In genomic region chr10:29183304-29183918, GRCh38 we compare ENCODE assay signal across 2 cellular contexts.
TF ChIP-seq lines count a peak whose summit lies in the region.

No MANE protein-coding gene starts in this region.

TF ChIP-seq in WTC11, 78 proteins besides CTCF, POLR2A, EP300 and RAD21 (continued from another document):
- TF ChIP-seq KAT7 (CRISPR knock-in tag; IDR thresholded peaks at IDR 0.05; ENCODE audit: borderline replicate concordance) = no peak
- TF ChIP-seq TP53 (CRISPR knock-in tag; IDR thresholded peaks at IDR 0.05) = no peak
- TF ChIP-seq JAZF1 (CRISPR knock-in tag; IDR thresholded peaks at IDR 0.05) = no peak
- no peak for TF ChIP-seq ERG (CRISPR knock-in tag; IDR thresholded peaks at IDR 0.05)
- no peak for TF ChIP-seq ZNF317 (CRISPR knock-in tag; IDR thresholded peaks at IDR 0.05; ENCODE audit: borderline replicate concordance, low read depth)
- TF ChIP-seq CREM (CRISPR knock-in tag; IDR thresholded peaks at IDR 0.05) = no peak
- no peak for TF ChIP-seq OVOL2 (CRISPR knock-in tag; IDR thresholded peaks at IDR 0.05; ENCODE audit: borderline replicate concordance)
- no peak for TF ChIP-seq ZNF263 (CRISPR knock-in tag; IDR thresholded peaks at IDR 0.05; ENCODE audit: low read depth)
- TF ChIP-seq ZMAT4 (CRISPR knock-in tag; IDR thresholded peaks at IDR 0.05) = no peak
- TF ChIP-seq SP1 (CRISPR knock-in tag; conservative IDR thresholded peaks at IDR 0.05) = no peak
- no peak for TF ChIP-seq NFE2L1 (CRISPR knock-in tag; IDR thresholded peaks at IDR 0.05)
- TF ChIP-seq E2F5 (CRISPR knock-in tag; IDR thresholded peaks at IDR 0.05) = no peak
- no peak for TF ChIP-seq NR2C2 (CRISPR knock-in tag; IDR thresholded peaks at IDR 0.05)
- no peak for TF ChIP-seq MAX (CRISPR knock-in tag; IDR thresholded peaks at IDR 0.05)
- no peak for TF ChIP-seq FOXP1 (CRISPR knock-in tag; IDR thresholded peaks at IDR 0.05; ENCODE audit: borderline replicate concordance)
- no peak for TF ChIP-seq GABPB1 (CRISPR knock-in tag; IDR thresholded peaks at IDR 0.05)
- TF ChIP-seq GTF2I (CRISPR knock-in tag; conservative IDR thresholded peaks at IDR 0.05) = no peak
- TF ChIP-seq RORB (CRISPR knock-in tag; IDR thresholded peaks at IDR 0.05) = no peak

TF ChIP-seq in neural cell, 6 proteins besides CTCF, POLR2A, EP300 and RAD21:
- TF ChIP-seq REST (IDR thresholded peaks at IDR 0.05; ENCODE audit: borderline replicate concordance) (no peak), POLR2AphosphoS5 (IDR thresholded peaks at IDR 0.05) (no peak), SMC3 (conservative IDR thresholded peaks at IDR 0.05; ENCODE audit: poor library complexity) (no peak), EZH2 (IDR thresholded peaks at IDR 0.05; ENCODE audit: borderline replicate concordance, insufficient read depth, low read length, poor library complexity, severe bottlenecking) (no peak)
